13 cellular contexts compared by ENCODE assay signal in genomic region chr6:37459981-37460800, GRCh38. TPM values are rescaled to one million over a fixed set of nuclear protein-coding genes. Genes with fewer than 3 reads are reported as not detected.
A peak's percentile ranks its signal among the peaks of the same experiment; 100 is the strongest.
DNase-seq lines count a peak whose midpoint lies in the region; ATAC-seq and TF ChIP-seq lines count a peak whose summit lies in the region.
"Had no signal": no experiment of that assay in that cellular context is flagged by ENCODE, and none has a peak within 500 bp of the region (broad histone marks: within the 10 kb centered on the region; RNA-seq: fewer than 3 reads in every experiment).

No MANE protein-coding gene starts in this region.

- no peak overlapping the region for H2AFZ ChIP-seq in DND-41 (ENCODE audit: low read depth, low read length)

- H3K4me3 ChIP-seq in DND-41 (ENCODE audit: low read depth in 1 of 2, low read length in 2 of 2), result no peak overlapping the region
- H3K4me3 ChIP-seq in SJCRH30, result no peak overlapping the region
- H3K4me3 ChIP-seq: esophagus muscularis mucosa, prostate gland had no signal

- H3K9ac ChIP-seq in DND-41 (ENCODE audit: low read depth, low read length), result no peak overlapping the region
- H3K9ac ChIP-seq: KMS-11 had no signal

- H3K36me3 ChIP-seq in DND-41 (ENCODE audit: insufficient read depth, low read length) (peaks cover 83% of the 10 kb centered on the region), SJCRH30 (peaks cover 30% of the 10 kb centered on the region)

- no peaks in the 10 kb centered on the region for H3K79me2 ChIP-seq in DND-41 (ENCODE audit: insufficient read depth, low read length)

- H3K9me3 ChIP-seq in DND-41 (ENCODE audit: insufficient read depth, low read length, severe bottlenecking) (no peaks in the 10 kb centered on the region), SJCRH30 (replicated peaks) (no peaks in the 10 kb centered on the region)
- H3K9me3 ChIP-seq: esophagus muscularis mucosa, prostate gland had no signal

- H3K27me3 ChIP-seq in DND-41 (ENCODE audit: insufficient read depth, low read length, poor library complexity) (no peaks in the 10 kb centered on the region), SJCRH30 (no peaks in the 10 kb centered on the region)
- H3K27me3 ChIP-seq: esophagus muscularis mucosa had no signal

- H4K20me1 ChIP-seq in DND-41 (ENCODE audit: insufficient read depth, low read length), result no peaks in the 10 kb centered on the region

- ATAC-seq in DND-41 (ENCODE audit: insufficient read depth, low read depth) (peak; percentile 80), GM21786 (IDR thresholded peaks at IDR 0.05; ENCODE audit: unreplicated experiment) (no peak)
- ATAC-seq: T-cell had no signal

- DNase-seq in DND-41 (peak; percentile 39), NCI-H187 (lab: John Stamatoyannopoulos, UW) (peak; percentile 73 to 88), SJCRH30 (peak; percentile 97 to 99), iPS-NIHi7 (ENCODE audit: extremely low spot score) (peak; percentile 35), NCI-H2029 (lab: John Stamatoyannopoulos, UW) (no peak), amniotic stem cell (lab: John Stamatoyannopoulos, UW) (no peak), AG08395 (ENCODE audit: low spot score) (no peak)
- DNase-seq: activated naive CD4-positive, alpha-beta T cell treated with anti-CD3 and anti-CD28 coated beads, Interleukin-2, amount 10 ng/mL, durations not matched to agents 7 days and 5 days; T-cell had no signal

- no peak overlapping the region for H3K4me2 ChIP-seq in DND-41 (ENCODE audit: insufficient read depth, low read length)
- H3K4me2 ChIP-seq: KMS-11 had no signal

- H3K4me1 ChIP-seq in DND-41 (ENCODE audit: insufficient read depth, low read length) (no peaks in the 10 kb centered on the region), SJCRH30 (peaks cover 32% of the 10 kb centered on the region)
- H3K4me1 ChIP-seq: prostate gland had no signal

- TF ChIP-seq CTCF in DND-41 (IDR thresholded peaks at IDR 0.05; ENCODE audit: borderline replicate concordance, extremely low read depth, low read length, poor library complexity, severe bottlenecking), result no peak

- H3K27ac ChIP-seq in DND-41 (ENCODE audit: low read length) (no peak overlapping the region), SJCRH30 (peak overlapping the region; percentile 62)
- H3K27ac ChIP-seq: esophagus muscularis mucosa, KMS-11, prostate gland had no signal

RNA-seq across cellular contexts. Expression of gene CMTR1, which starts 27.2 kb away (rescaled TPM):
- total RNA-seq in SJCRH30 (2014; rRNA removed; shearing (Covaris generic)), result 39.1 and 45.2 TPM in 2 replicates

RNA-seq across cellular contexts. Expression of gene CCDC167, which starts 39.5 kb away (rescaled TPM):
- 29.0 and 34.1 TPM in 2 replicates for total RNA-seq in SJCRH30 (2014; rRNA removed; shearing (Covaris generic))

Comparison
In these comparisons a context has a peak if more than half of its experiments do, and no peak if none do; other contexts are left out.
1. DNase-seq: peak in DND-41 (single experiment), NCI-H187 (2 of 2), SJCRH30 (2 of 2) and iPS-NIHi7 (single experiment); none in NCI-H2029 (single experiment), amniotic stem cell (single experiment) and AG08395 (single experiment).